18 cellular contexts compared by ENCODE assay signal in the genomic region with DNA sequence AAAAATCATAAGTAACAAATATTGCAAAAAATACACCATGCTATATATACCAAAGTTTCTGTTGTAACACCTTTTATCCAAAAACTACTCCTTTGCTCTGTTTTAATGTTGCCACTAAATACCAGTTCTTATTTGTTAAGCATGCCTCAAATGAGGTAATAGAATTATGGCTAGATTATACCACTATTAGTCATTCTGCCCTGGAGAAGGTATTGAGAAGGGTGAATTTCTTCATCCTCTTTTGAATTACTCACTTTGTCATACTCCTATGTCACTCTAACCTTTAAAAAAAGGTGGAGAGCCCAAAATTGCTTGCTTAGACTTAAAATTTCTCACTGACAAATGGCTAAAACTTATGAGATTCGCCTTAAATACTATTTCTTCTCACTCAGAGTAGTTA.
DNase-seq lines count a peak whose midpoint lies in the region; ATAC-seq, FAIRE-seq and TF ChIP-seq lines count a peak whose summit lies in the region.
"Had no signal": no experiment of that assay in that cellular context is flagged by ENCODE, and none has a peak within 500 bp of the region (broad histone marks: within the 10 kb centered on the region; RNA-seq: fewer than 3 reads in every experiment).

No MANE protein-coding gene starts in this region.

- TF ChIP-seq CTCF in PC-3 (conservative IDR thresholded peaks at IDR 0.05; ENCODE audit: low read depth, low read length) (no peak), bronchial epithelial cell (IDR thresholded peaks at IDR 0.05; ENCODE audit: insufficient read depth, low read length, severe bottlenecking) (no peak), mucosa of descending colon (IDR thresholded peaks at IDR 0.05) (no peak), GM20000 (IDR thresholded peaks at IDR 0.05; ENCODE audit: extremely low read depth, missing control alignments) (no peak), lower lobe of right lung (IDR thresholded peaks at IDR 0.05) (no peak)

- CTCF ChIA-PET in PC-3 (lab: Charles Lee): no interaction called here

- no peak overlapping the region for H3K9ac ChIP-seq in PC-3 (ENCODE audit: low read length)

- intact Hi-C loops in PC-3 (cut with micrococcal nuclease): no loop called here
- intact Hi-C loops in mucosa of descending colon (cut with DNase I, micrococcal nuclease): no loop called here
- intact Hi-C loops in lower lobe of right lung (cut with DNase I): no loop called here

- H2AFZ ChIP-seq in PC-3 (ENCODE audit: low read length): no peak overlapping the region
- H2AFZ ChIP-seq: PC-9 had no signal

- H3F3A ChIP-seq in PC-3 (ENCODE audit: low read length, unreplicated experiment): no peaks in the 10 kb centered on the region

- BruUV-seq in PC-3 (replicated peaks; lab: Mats Ljungman, UMichigan): no TSS peak

- no peak for FAIRE-seq in bronchial epithelial cell (lab: Jason Lieb, UNC)
- FAIRE-seq: GM19239 had no signal

- DNase-seq in ELR (ENCODE audit: low read depth) (peak; percentile 42), PC-3 (peak; percentile 41), bronchial epithelial cell (ENCODE audit: low read depth) (peak; percentile 94), glomerular visceral epithelial cell (ENCODE audit: extremely low spot score) (peak; percentile 11), mucosa of descending colon (no peak), GM20000 (ENCODE audit: low spot score) (no peak), lower lobe of right lung (no peak)
- no peak for DNase-seq in stimulated activated CD4-positive, alpha-beta T cell treated with anti-CD3 and anti-CD28 coated beads, Interleukin-2, amount 100 ng/mL, for 24 hours
- DNase-seq: 8988T, GDM1, GOT3, MG63, NCI-H1048, NCI-H1436 treated with DMSO at 0.1 percent for 48 hours, NCI-H2029, NCI-H526, PC-9 had no signal

- no peak overlapping the region for H3K4me2 ChIP-seq in PC-3 (ENCODE audit: low read length)
- H3K4me2 ChIP-seq: PC-9 had no signal

- no peaks in the 10 kb centered on the region for H3K4me1 ChIP-seq in PC-3 (ENCODE audit: insufficient read depth, low read length)
- H3K4me1 ChIP-seq in mucosa of descending colon (ENCODE audit: low read depth): no peaks in the 10 kb centered on the region
- H3K4me1 ChIP-seq in lower lobe of right lung: no peaks in the 10 kb centered on the region

- no peaks in the 10 kb centered on the region for H3K36me3 ChIP-seq in PC-3 (ENCODE audit: low read depth, low read length)
- no peaks in the 10 kb centered on the region for H3K36me3 ChIP-seq in bronchial epithelial cell (ENCODE audit: control insufficient read depth, insufficient read depth, low read length)
- no peaks in the 10 kb centered on the region for H3K36me3 ChIP-seq in mucosa of descending colon (ENCODE audit: low read depth)
- no peaks in the 10 kb centered on the region for H3K36me3 ChIP-seq in lower lobe of right lung
- H3K36me3 ChIP-seq: MG63 had no signal

- H3K4me3 ChIP-seq in PC-3 (ENCODE audit: low read length) (no peak overlapping the region), bronchial epithelial cell (ENCODE audit: low read depth, low read length) (no peak overlapping the region), mucosa of descending colon (no peak overlapping the region), lower lobe of right lung (no peak overlapping the region)
- H3K4me3 ChIP-seq: MG63, PC-9 had no signal

- POLR2A ChIA-PET in PC-3 (lab: Charles Lee; ENCODE audit: unreplicated experiment): no interaction called here

- no peak overlapping the region for H3K27ac ChIP-seq in PC-3 (ENCODE audit: low read length)
- H3K27ac ChIP-seq in lower lobe of right lung: no peak overlapping the region
- H3K27ac ChIP-seq: PC-9 had no signal

- H3K79me2 ChIP-seq in PC-3 (ENCODE audit: low read length): no peaks in the 10 kb centered on the region

- no peaks in the 10 kb centered on the region for H4K20me1 ChIP-seq in PC-3 (ENCODE audit: low read length)

- ATAC-seq in PC-3: no peak; the same call in 1 of the 2 replicates
- no peak for ATAC-seq in mucosa of descending colon
- no peak for ATAC-seq in lower lobe of right lung

- H3K9me3 ChIP-seq in PC-3 (ENCODE audit: low read length) (peaks cover 6% of the 10 kb centered on the region; the same call in 1 of the 2 replicates), mucosa of descending colon (no peaks in the 10 kb centered on the region), lower lobe of right lung (no peaks in the 10 kb centered on the region)
- H3K9me3 ChIP-seq: MG63 had no signal

- H3K9me2 ChIP-seq in PC-3 (replicated peaks; ENCODE audit: low read length): no peaks in the 10 kb centered on the region

- no peaks in the 10 kb centered on the region for H3K27me3 ChIP-seq in PC-3 (ENCODE audit: low read length)
- no peaks in the 10 kb centered on the region for H3K27me3 ChIP-seq in bronchial epithelial cell (ENCODE audit: control insufficient read depth, insufficient read depth, low read length)
- H3K27me3 ChIP-seq in lower lobe of right lung (ENCODE audit: low read depth): no peaks in the 10 kb centered on the region
- H3K27me3 ChIP-seq: MG63 had no signal

Comparison
In these comparisons a context has a peak if more than half of its experiments do, and no peak if none do; other contexts are left out.
1. DNase-seq: peak in ELR (single experiment), PC-3 (single experiment), bronchial epithelial cell (single experiment) and glomerular visceral epithelial cell (single experiment); none in mucosa of descending colon (0 of 3), GM20000 (single experiment), stimulated activated CD4-positive, alpha-beta T cell treated with anti-CD3 and anti-CD28 coated beads, Interleukin-2, amount 100 ng/mL, for 24 hours (0 of 2) and lower lobe of right lung (single experiment).